Comparison of ENCODE assay signal across 8 cellular contexts in genomic region chr9:92406506-92406905, GRCh38.
DNase-seq lines count a peak whose midpoint lies in the region.

No MANE protein-coding gene starts in this region.

- no peak overlapping the region for H3K9ac ChIP-seq in mucosa of rectum (ENCODE audit: low read depth in 1 of 2, low read length in 2 of 2)

- DNase-seq in activated gamma-delta T cell treated with Interleukin-2 at 50 U/mL for 16 hours = peak; percentile 34
- DNase-seq in activated gamma-delta T cell (lab: John Stamatoyannopoulos, UW) = no peak
- DNase-seq in NOMO-1 treated with DMSO at 0.1 percent for 48 hours (lab: John Stamatoyannopoulos, UW; ENCODE audit: unreplicated experiment) = peak; percentile 86
- no peak for DNase-seq in NCI-H146 (lab: John Stamatoyannopoulos, UW)
- DNase-seq in NCI-H1092 treated with DMSO at 0.1 percent for 48 hours (lab: John Stamatoyannopoulos, UW) = no peak
- no peak for DNase-seq in epidermal melanocyte (ENCODE audit: insufficient read length, low spot score)

- H3K27me3 Mint-ChIP-seq in activated naive CD8-positive, alpha-beta T cell = no peaks in the 10 kb centered on the region

- H3K36me3 ChIP-seq in mucosa of rectum (ENCODE audit: control insufficient read depth in 2 of 2, insufficient read depth in 2 of 2, low read length in 2 of 2) = no peaks in the 10 kb centered on the region

- peaks cover 29% of the 10 kb centered on the region for H3K4me1 Mint-ChIP-seq in activated naive CD8-positive, alpha-beta T cell (ENCODE audit: low read depth)

- H3K4me3 Mint-ChIP-seq in activated naive CD8-positive, alpha-beta T cell = peak overlapping the region; percentile 68

- peak overlapping the region; percentile 19 to 50 for H3K27ac ChIP-seq in mucosa of rectum (ENCODE audit: low read depth in 2 of 2, low read length in 2 of 2)

- H3K9me3 ChIP-seq in mucosa of rectum (ENCODE audit: control insufficient read depth in 2 of 2, low read length in 2 of 2) = no peaks in the 10 kb centered on the region

- H3K4me3 ChIP-seq in mucosa of rectum (ENCODE audit: low read length in 2 of 2) = peak overlapping the region; percentile 37 to 54

- H3K27ac Mint-ChIP-seq in activated naive CD8-positive, alpha-beta T cell = peak overlapping the region; percentile 66

- H3K9me3 Mint-ChIP-seq in activated naive CD8-positive, alpha-beta T cell (ENCODE audit: low read depth) = no peaks in the 10 kb centered on the region

- peaks cover 7 to 12% of the 10 kb centered on the region in 2 donors for H3K4me1 ChIP-seq in mucosa of rectum (ENCODE audit: control insufficient read depth in 2 of 2, insufficient read depth in 2 of 2, low read length in 2 of 2)

- no peaks in the 10 kb centered on the region for H3K27me3 ChIP-seq in mucosa of rectum (ENCODE audit: control insufficient read depth in 2 of 2, insufficient read depth in 2 of 2, low read length in 2 of 2)

- H3K36me3 Mint-ChIP-seq in activated naive CD8-positive, alpha-beta T cell = no peaks in the 10 kb centered on the region

Comparison
In these comparisons a context has a peak if more than half of its experiments do, and no peak if none do; other contexts are left out.
1. DNase-seq: peak in activated gamma-delta T cell treated with Interleukin-2 at 50 U/mL for 16 hours (single experiment) and NOMO-1 treated with DMSO at 0.1 percent for 48 hours (single experiment); none in activated gamma-delta T cell (single experiment), NCI-H146 (single experiment), NCI-H1092 treated with DMSO at 0.1 percent for 48 hours (single experiment) and epidermal melanocyte (single experiment).